Comparison of ENCODE assay signal across 2 cellular contexts in the genomic region with DNA sequence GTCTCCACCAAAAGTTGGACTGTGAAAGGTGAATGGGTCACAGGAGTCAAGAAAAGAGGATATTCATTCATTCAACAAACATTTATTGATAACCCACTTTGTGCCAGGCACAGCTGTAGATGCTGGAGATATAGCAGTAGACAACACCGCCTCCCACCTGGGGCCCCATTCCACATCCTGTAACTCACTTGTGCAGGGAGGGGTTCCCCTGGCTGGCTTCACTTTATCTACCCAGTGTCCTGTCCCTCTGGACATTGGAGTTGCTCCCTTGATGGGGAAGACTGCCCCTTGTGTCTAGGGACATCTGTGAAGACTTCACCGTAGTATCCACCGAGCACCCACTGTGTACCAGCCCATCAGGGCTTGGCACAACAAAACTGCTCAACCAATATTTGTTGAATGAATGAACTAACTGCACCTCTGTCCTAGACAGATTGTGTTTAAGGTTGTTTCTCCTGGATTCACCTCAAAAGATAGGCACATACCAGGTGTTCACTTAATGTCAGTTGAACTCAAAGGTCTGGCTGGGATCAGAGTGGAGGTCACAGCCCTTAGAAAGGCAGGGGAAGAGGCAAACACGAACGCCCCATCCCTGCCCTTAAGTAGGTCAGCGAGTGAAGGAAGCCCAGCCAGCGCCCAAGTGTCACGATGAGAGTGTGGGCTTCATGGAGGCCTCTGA.
TF ChIP-seq lines count a peak whose summit lies in the region.

No MANE protein-coding gene starts in this region.

TF ChIP-seq in SK-N-SH, 30 proteins besides CTCF, POLR2A, EP300 and RAD21 (continued from another document):
- TF ChIP-seq, protein P1, sequence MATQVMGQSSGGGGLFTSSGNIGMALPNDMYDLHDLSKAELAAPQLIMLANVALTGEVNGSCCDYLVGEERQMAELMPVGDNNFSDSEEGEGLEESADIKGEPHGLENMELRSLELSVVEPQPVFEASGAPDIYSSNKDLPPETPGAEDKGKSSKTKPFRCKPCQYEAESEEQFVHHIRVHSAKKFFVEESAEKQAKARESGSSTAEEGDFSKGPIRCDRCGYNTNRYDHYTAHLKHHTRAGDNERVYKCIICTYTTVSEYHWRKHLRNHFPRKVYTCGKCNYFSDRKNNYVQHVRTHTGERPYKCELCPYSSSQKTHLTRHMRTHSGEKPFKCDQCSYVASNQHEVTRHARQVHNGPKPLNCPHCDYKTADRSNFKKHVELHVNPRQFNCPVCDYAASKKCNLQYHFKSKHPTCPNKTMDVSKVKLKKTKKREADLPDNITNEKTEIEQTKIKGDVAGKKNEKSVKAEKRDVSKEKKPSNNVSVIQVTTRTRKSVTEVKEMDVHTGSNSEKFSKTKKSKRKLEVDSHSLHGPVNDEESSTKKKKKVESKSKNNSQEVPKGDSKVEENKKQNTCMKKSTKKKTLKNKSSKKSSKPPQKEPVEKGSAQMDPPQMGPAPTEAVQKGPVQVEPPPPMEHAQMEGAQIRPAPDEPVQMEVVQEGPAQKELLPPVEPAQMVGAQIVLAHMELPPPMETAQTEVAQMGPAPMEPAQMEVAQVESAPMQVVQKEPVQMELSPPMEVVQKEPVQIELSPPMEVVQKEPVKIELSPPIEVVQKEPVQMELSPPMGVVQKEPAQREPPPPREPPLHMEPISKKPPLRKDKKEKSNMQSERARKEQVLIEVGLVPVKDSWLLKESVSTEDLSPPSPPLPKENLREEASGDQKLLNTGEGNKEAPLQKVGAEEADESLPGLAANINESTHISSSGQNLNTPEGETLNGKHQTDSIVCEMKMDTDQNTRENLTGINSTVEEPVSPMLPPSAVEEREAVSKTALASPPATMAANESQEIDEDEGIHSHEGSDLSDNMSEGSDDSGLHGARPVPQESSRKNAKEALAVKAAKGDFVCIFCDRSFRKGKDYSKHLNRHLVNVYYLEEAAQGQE (IDR thresholded peaks at IDR 0.05; ENCODE audit: low read depth, low read length) = no peak
- TF ChIP-seq TEAD4 (IDR thresholded peaks at IDR 0.05; ENCODE audit: borderline replicate concordance, insufficient read depth) (no peak), MXI1 (IDR thresholded peaks at IDR 0.05; ENCODE audit: low read depth, low read length) (no peak)

TF ChIP-seq in SK-N-SH treated with all-trans-retinoic acid at 6 μM for 48 hours, 23 proteins besides CTCF, POLR2A, EP300 and RAD21 (continued from another document):
- TF ChIP-seq, protein P2, sequence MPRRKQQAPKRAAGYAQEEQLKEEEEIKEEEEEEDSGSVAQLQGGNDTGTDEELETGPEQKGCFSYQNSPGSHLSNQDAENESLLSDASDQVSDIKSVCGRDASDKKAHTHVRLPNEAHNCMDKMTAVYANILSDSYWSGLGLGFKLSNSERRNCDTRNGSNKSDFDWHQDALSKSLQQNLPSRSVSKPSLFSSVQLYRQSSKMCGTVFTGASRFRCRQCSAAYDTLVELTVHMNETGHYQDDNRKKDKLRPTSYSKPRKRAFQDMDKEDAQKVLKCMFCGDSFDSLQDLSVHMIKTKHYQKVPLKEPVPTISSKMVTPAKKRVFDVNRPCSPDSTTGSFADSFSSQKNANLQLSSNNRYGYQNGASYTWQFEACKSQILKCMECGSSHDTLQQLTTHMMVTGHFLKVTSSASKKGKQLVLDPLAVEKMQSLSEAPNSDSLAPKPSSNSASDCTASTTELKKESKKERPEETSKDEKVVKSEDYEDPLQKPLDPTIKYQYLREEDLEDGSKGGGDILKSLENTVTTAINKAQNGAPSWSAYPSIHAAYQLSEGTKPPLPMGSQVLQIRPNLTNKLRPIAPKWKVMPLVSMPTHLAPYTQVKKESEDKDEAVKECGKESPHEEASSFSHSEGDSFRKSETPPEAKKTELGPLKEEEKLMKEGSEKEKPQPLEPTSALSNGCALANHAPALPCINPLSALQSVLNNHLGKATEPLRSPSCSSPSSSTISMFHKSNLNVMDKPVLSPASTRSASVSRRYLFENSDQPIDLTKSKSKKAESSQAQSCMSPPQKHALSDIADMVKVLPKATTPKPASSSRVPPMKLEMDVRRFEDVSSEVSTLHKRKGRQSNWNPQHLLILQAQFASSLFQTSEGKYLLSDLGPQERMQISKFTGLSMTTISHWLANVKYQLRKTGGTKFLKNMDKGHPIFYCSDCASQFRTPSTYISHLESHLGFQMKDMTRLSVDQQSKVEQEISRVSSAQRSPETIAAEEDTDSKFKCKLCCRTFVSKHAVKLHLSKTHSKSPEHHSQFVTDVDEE (CRISPR knock-in tag; IDR thresholded peaks at IDR 0.05) = no peak
- TF ChIP-seq RARB (CRISPR knock-in tag; IDR thresholded peaks at IDR 0.05) = no peak
- TF ChIP-seq, protein P3, sequence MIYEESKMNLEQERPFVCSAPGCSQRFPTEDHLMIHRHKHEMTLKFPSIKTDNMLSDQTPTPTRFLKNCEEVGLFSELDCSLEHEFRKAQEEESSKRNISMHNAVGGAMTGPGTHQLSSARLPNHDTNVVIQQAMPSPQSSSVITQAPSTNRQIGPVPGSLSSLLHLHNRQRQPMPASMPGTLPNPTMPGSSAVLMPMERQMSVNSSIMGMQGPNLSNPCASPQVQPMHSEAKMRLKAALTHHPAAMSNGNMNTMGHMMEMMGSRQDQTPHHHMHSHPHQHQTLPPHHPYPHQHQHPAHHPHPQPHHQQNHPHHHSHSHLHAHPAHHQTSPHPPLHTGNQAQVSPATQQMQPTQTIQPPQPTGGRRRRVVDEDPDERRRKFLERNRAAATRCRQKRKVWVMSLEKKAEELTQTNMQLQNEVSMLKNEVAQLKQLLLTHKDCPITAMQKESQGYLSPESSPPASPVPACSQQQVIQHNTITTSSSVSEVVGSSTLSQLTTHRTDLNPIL (CRISPR knock-in tag; IDR thresholded peaks at IDR 0.05; ENCODE audit: low read depth) = no peak
- no peak for TF ChIP-seq CSDC2 (CRISPR knock-in tag; IDR thresholded peaks at IDR 0.05)
- TF ChIP-seq, protein P4, sequence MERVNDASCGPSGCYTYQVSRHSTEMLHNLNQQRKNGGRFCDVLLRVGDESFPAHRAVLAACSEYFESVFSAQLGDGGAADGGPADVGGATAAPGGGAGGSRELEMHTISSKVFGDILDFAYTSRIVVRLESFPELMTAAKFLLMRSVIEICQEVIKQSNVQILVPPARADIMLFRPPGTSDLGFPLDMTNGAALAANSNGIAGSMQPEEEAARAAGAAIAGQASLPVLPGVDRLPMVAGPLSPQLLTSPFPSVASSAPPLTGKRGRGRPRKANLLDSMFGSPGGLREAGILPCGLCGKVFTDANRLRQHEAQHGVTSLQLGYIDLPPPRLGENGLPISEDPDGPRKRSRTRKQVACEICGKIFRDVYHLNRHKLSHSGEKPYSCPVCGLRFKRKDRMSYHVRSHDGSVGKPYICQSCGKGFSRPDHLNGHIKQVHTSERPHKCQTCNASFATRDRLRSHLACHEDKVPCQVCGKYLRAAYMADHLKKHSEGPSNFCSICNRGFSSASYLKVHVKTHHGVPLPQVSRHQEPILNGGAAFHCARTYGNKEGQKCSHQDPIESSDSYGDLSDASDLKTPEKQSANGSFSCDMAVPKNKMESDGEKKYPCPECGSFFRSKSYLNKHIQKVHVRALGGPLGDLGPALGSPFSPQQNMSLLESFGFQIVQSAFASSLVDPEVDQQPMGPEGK (CRISPR knock-in tag; IDR thresholded peaks at IDR 0.05; ENCODE audit: borderline replicate concordance) = no peak
